8 cellular contexts compared by ENCODE assay signal in the genomic region with DNA sequence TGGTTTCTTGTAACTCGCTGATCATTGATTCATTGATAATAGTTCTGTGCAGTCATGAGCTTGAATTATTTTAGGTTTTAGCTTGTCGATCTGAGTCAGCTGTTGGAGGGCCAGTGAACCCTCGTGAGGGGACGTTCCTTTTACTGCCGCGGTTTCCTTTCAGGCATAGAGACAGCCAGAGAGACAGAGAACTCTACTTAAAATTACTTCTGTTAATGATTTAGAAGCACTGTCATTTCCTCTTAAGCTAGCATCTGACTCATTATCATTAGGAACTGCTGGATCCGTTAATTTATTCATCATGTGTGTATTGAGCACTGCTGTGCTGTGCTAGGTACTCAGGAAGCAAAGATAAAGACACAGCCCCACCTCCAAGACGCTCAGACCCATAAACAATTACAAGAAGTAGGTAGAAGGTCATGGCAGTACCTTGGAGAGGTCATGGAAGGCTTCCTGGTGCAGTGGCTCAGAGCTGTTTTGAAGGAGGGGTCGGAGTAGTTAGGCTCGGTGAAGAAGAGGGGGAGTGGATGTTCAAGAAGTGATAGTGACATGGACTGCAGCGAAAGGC. TPM values are rescaled to one million over a fixed set of nuclear protein-coding genes. Genes with fewer than 3 reads are reported as not detected.
DNase-seq lines count a peak whose midpoint lies in the region; ATAC-seq and TF ChIP-seq lines count a peak whose summit lies in the region.

No MANE protein-coding gene starts in this region.

- H3K4me3 Mint-ChIP-seq in CD8-positive, alpha-beta memory T cell = peak overlapping the region; percentile 69 to 95 (median 79)
- H3K4me3 Mint-ChIP-seq in activated naive CD8-positive, alpha-beta T cell treated with anti-CD3 and anti-CD28 coated beads, Interleukin-2, amount 50 U/mL, for 24 hours = peak overlapping the region; percentile 97

- peak overlapping the region; percentile 99 for H3K9ac ChIP-seq in mesenchymal stem cell (ENCODE audit: low read length)

- H3K4me3 ChIP-seq in CD8-positive, alpha-beta memory T cell (ENCODE audit: low read length) = peak overlapping the region; percentile 17
- peak overlapping the region; percentile 55 for H3K4me3 ChIP-seq in NB4 (ENCODE audit: low read depth, low read length)
- peak overlapping the region in 1 of 2 experiments; percentile 97 for H3K4me3 ChIP-seq in mesenchymal stem cell (ENCODE audit: insufficient read depth in 1 of 2, low read depth in 1 of 2, low read length in 2 of 2)

- H2BK15ac ChIP-seq in mesenchymal stem cell (ENCODE audit: low read depth, poor library complexity, severe bottlenecking) = no peak overlapping the region

- peaks cover 74% of the 10 kb centered on the region for H3K4me1 ChIP-seq in CD8-positive, alpha-beta memory T cell (ENCODE audit: insufficient read depth, low read length)
- peaks cover 45% of the 10 kb centered on the region for H3K4me1 ChIP-seq in mesenchymal stem cell (ENCODE audit: control insufficient read depth, insufficient read depth, low read depth, low read length)

- H2BK5ac ChIP-seq in mesenchymal stem cell (ENCODE audit: low read depth, low read length, poor library complexity, severe bottlenecking) = no peak overlapping the region

- peaks cover 71 to 77% (median 73%) of the 10 kb centered on the region in 3 donors for H3K4me1 Mint-ChIP-seq in CD8-positive, alpha-beta memory T cell
- peaks cover 84% of the 10 kb centered on the region for H3K4me1 Mint-ChIP-seq in activated naive CD8-positive, alpha-beta T cell treated with anti-CD3 and anti-CD28 coated beads, Interleukin-2, amount 50 U/mL, for 24 hours

- peak overlapping the region; percentile 49 for H3K27ac ChIP-seq in CD8-positive, alpha-beta memory T cell (ENCODE audit: low read depth, low read length)
- H3K27ac ChIP-seq in mesenchymal stem cell (ENCODE audit: low read length, poor library complexity, severe bottlenecking) (peak overlapping the region; percentile 56), RWPE1 (no peak overlapping the region)

- H3K27me3 ChIP-seq in CD8-positive, alpha-beta memory T cell (ENCODE audit: insufficient read depth, low read length, poor library complexity, severe bottlenecking) = no peaks in the 10 kb centered on the region
- H3K27me3 ChIP-seq in mesenchymal stem cell (ENCODE audit: control insufficient read depth in 1 of 2, insufficient read depth in 1 of 2, low read length in 2 of 2) = no peaks in the 10 kb centered on the region

- peak overlapping the region; percentile 55 for H4K91ac ChIP-seq in mesenchymal stem cell (ENCODE audit: low read length)

- ATAC-seq in activated naive CD8-positive, alpha-beta T cell treated with anti-CD3 and anti-CD28 coated beads, Interleukin-2, amount 50 U/mL, for 24 hours = peak; percentile 35
- no peak for ATAC-seq in GM21367 (IDR thresholded peaks at IDR 0.05; ENCODE audit: unreplicated experiment)

- peaks cover 0 to 1% of the 10 kb centered on the region in 2 donors for H3K27me3 Mint-ChIP-seq in CD8-positive, alpha-beta memory T cell
- no peaks in the 10 kb centered on the region for H3K27me3 Mint-ChIP-seq in activated naive CD8-positive, alpha-beta T cell treated with anti-CD3 and anti-CD28 coated beads, Interleukin-2, amount 50 U/mL, for 24 hours

- WGBS in mesenchymal stem cell = 36% methylated on average over 9 of the region's 11 CpGs

- no peak overlapping the region for H2BK120ac ChIP-seq in mesenchymal stem cell (ENCODE audit: low read depth, low read length)

- H3K79me1 ChIP-seq in mesenchymal stem cell (replicated peaks; ENCODE audit: low read length, poor library complexity, severe bottlenecking) = no peaks in the 10 kb centered on the region

- no peaks in the 10 kb centered on the region for H3K9me3 ChIP-seq in CD8-positive, alpha-beta memory T cell (ENCODE audit: low read length)
- no peaks in the 10 kb centered on the region for H3K9me3 ChIP-seq in mesenchymal stem cell (ENCODE audit: control insufficient read depth, low read length)

- H3K36me3 Mint-ChIP-seq in CD8-positive, alpha-beta memory T cell = peaks cover 0 to 15% (median 4%) of the 10 kb centered on the region in 3 donors
- peaks cover 33% of the 10 kb centered on the region for H3K36me3 Mint-ChIP-seq in activated naive CD8-positive, alpha-beta T cell treated with anti-CD3 and anti-CD28 coated beads, Interleukin-2, amount 50 U/mL, for 24 hours (ENCODE audit: low read depth)

- no peak overlapping the region for H3K14ac ChIP-seq in mesenchymal stem cell (ENCODE audit: low read length in 2 of 2)

- H2AFZ ChIP-seq in mesenchymal stem cell (ENCODE audit: low read depth, low read length) = no peak overlapping the region

- CTCF ChIA-PET in CD8-positive, alpha-beta memory T cell (lab: Charles Lee) = interaction anchor here (0.7 to 2.6 kb wide), 3 partner anchors 20 to 40 kb away, joined by 3 to 14 read pairs (median 3); no protein-coding TSS in a partner anchor
- CTCF ChIA-PET in RWPE1 (lab: Yijun Ruan, JAX) = interaction anchor here (0.5 to 1.0 kb wide), 2 partner anchors 21 to 28 kb away, joined by 3 read pairs; no protein-coding TSS in a partner anchor

- H2AK5ac ChIP-seq in mesenchymal stem cell (ENCODE audit: low read length, severe bottlenecking) = peak overlapping the region; percentile 74

- peak in 3 of 5 donors; percentile 13 to 68 (median 56) for DNase-seq in CD8-positive, alpha-beta memory T cell
- peak; percentile 60 for DNase-seq in NB4 (ENCODE audit: low read depth)
- peak; percentile 32 for DNase-seq in activated naive CD8-positive, alpha-beta T cell treated with anti-CD3 and anti-CD28 coated beads, Interleukin-2, amount 50 U/mL, for 24 hours
- DNase-seq in mesenchymal stem cell = peak; percentile 80
- no peak for DNase-seq in RWPE1 (ENCODE audit: low spot score)
- no peak for DNase-seq in anterior cingulate cortex (lab: John Stamatoyannopoulos, UW)
- no peak for DNase-seq in NCI-H2107 treated with DMSO at 0.1 percent for 48 hours (lab: John Stamatoyannopoulos, UW; ENCODE audit: unreplicated experiment)

- no peak overlapping the region for H4K8ac ChIP-seq in mesenchymal stem cell (ENCODE audit: low read length)

- POLR2A ChIA-PET in CD8-positive, alpha-beta memory T cell (lab: Charles Lee) = no interaction called here
- POLR2A ChIA-PET in RWPE1 (lab: Yijun Ruan, JAX; ENCODE audit: low non-redundant PET) = interaction anchor here (0.6 kb wide), 2 partner anchors 112 to 355 kb away, joined by 3 to 7 read pairs; no protein-coding TSS in a partner anchor

- peak overlapping the region; percentile 83 to 94 (median 88) for H3K27ac Mint-ChIP-seq in CD8-positive, alpha-beta memory T cell
- H3K27ac Mint-ChIP-seq in activated naive CD8-positive, alpha-beta T cell treated with anti-CD3 and anti-CD28 coated beads, Interleukin-2, amount 50 U/mL, for 24 hours = peak overlapping the region; percentile 97

- H3K4ac ChIP-seq in mesenchymal stem cell (ENCODE audit: low read depth in 1 of 2, low read length in 2 of 2) = peak overlapping the region in 1 of 2 experiments; percentile 37

- H2BK12ac ChIP-seq in mesenchymal stem cell (ENCODE audit: low read length in 2 of 2) = peak overlapping the region; percentile 51 to 70

- TF ChIP-seq POLR2A in NB4 (IDR thresholded peaks at IDR 0.05; ENCODE audit: extremely low read depth, insufficient read length) = no peak

- peak overlapping the region in 1 of 2 experiments; percentile 51 for H3K18ac ChIP-seq in mesenchymal stem cell (ENCODE audit: low read depth in 1 of 2, low read length in 2 of 2)

- H3K4me2 ChIP-seq in mesenchymal stem cell (ENCODE audit: low read length, poor library complexity, severe bottlenecking) = peak overlapping the region; percentile 1

- H3K36me3 ChIP-seq in CD8-positive, alpha-beta memory T cell (ENCODE audit: insufficient read depth, low read length) = no peaks in the 10 kb centered on the region
- peaks cover 5 to 18% of the 10 kb centered on the region in 2 experiments for H3K36me3 ChIP-seq in mesenchymal stem cell (ENCODE audit: control insufficient read depth in 1 of 2, insufficient read depth in 2 of 2, low read depth in 1 of 2, low read length in 2 of 2)

- H3K9me3 Mint-ChIP-seq in CD8-positive, alpha-beta memory T cell = no peaks in the 10 kb centered on the region
- H3K9me3 Mint-ChIP-seq in activated naive CD8-positive, alpha-beta T cell treated with anti-CD3 and anti-CD28 coated beads, Interleukin-2, amount 50 U/mL, for 24 hours = no peaks in the 10 kb centered on the region

- no peak overlapping the region for H3K23ac ChIP-seq in mesenchymal stem cell (ENCODE audit: low read length in 2 of 2)

- TF ChIP-seq CTCF in NB4 (IDR thresholded peaks at IDR 0.05; ENCODE audit: low read depth, low read length) = no peak
- no peak for TF ChIP-seq CTCF in RWPE1 (conservative IDR thresholded peaks at IDR 0.05; ENCODE audit: low read depth)

RNA-seq across cellular contexts. Expression of a gene that starts 3.2 kb away (rescaled TPM):
- total RNA-seq in CD8-positive, alpha-beta memory T cell = 10 to 100 TPM; 48.2 to 51.5 TPM
- polyA plus RNA-seq in CD8-positive, alpha-beta memory T cell = 31.5 TPM
- 21.8 TPM for polyA plus RNA-seq in mesenchymal stem cell (2013, experiment 1 of 2)
- 22.1 TPM for polyA plus RNA-seq in mesenchymal stem cell (2013, experiment 2 of 2)

RNA-seq across cellular contexts. Expression of a gene that starts 21.8 kb away (rescaled TPM):
- total RNA-seq in CD8-positive, alpha-beta memory T cell = 10 to 100 TPM; 26.9 to 27.4 TPM
- 38.9 TPM for polyA plus RNA-seq in CD8-positive, alpha-beta memory T cell
- polyA plus RNA-seq in mesenchymal stem cell (2013, experiment 1 of 2) = 64.5 TPM
- polyA plus RNA-seq in mesenchymal stem cell (2013, experiment 2 of 2) = 62.3 TPM

Comparison
In these comparisons a context has a peak if more than half of its experiments do, and no peak if none do; other contexts are left out.
1. DNase-seq: peak in CD8-positive, alpha-beta memory T cell (3 of 5), NB4 (single experiment), activated naive CD8-positive, alpha-beta T cell treated with anti-CD3 and anti-CD28 coated beads, Interleukin-2, amount 50 U/mL, for 24 hours (single experiment) and mesenchymal stem cell (single experiment); none in RWPE1 (single experiment), anterior cingulate cortex (0 of 58) and NCI-H2107 treated with DMSO at 0.1 percent for 48 hours (single experiment).